ENCODE assay signal across 8 cellular contexts in genomic region chr6:117706946-117707509, GRCh38. TPM values are rescaled to one million over a fixed set of nuclear protein-coding genes. Genes with fewer than 3 reads are reported as not detected.
DNase-seq lines count a peak whose midpoint lies in the region; ATAC-seq and TF ChIP-seq lines count a peak whose summit lies in the region.
"Not testable (repeated sequence)": the region's sequence is repeated elsewhere in the genome, so short reads cannot be mapped to it uniquely, and the experiment has no call there.

No MANE protein-coding gene starts in this region.

- not testable (repeated sequence) for H3K9me3 Mint-ChIP-seq in CD8-positive, alpha-beta T cell; IgD-negative memory B cell; activated naive CD8-positive, alpha-beta T cell (ENCODE audit: low read depth); dendritic cell treated with granulocyte-macrophage colony-stimulating factor and Interleukin-4, amounts not matched to agents 40 ng/mL and 50 ng/mL, for 4 days; stimulated activated naive CD8-positive, alpha-beta T cell treated with anti-CD3 and anti-CD28 coated beads, Interleukin-15, amount 100 ng/mL, for 72 hours

- H3K27ac Mint-ChIP-seq in CD8-positive, alpha-beta T cell, result peak overlapping the region; percentile 29
- peak overlapping the region in 2 of 3 donors; percentile 10 to 24 for H3K27ac Mint-ChIP-seq in IgD-negative memory B cell
- peak overlapping the region; percentile 22 for H3K27ac Mint-ChIP-seq in activated naive CD8-positive, alpha-beta T cell
- H3K27ac Mint-ChIP-seq in dendritic cell treated with granulocyte-macrophage colony-stimulating factor and Interleukin-4, amounts not matched to agents 40 ng/mL and 50 ng/mL, for 4 days, result peak overlapping the region; percentile 68
- peak overlapping the region; percentile 4 to 65 for H3K27ac Mint-ChIP-seq in stimulated activated naive CD8-positive, alpha-beta T cell treated with anti-CD3 and anti-CD28 coated beads, Interleukin-15, amount 100 ng/mL, for 72 hours

- H3K9me3 ChIP-seq in CD8-positive, alpha-beta T cell (ENCODE audit: low read length), result not testable (repeated sequence)

- H3K4me3 Mint-ChIP-seq in CD8-positive, alpha-beta T cell; activated naive CD8-positive, alpha-beta T cell; dendritic cell treated with granulocyte-macrophage colony-stimulating factor and Interleukin-4, amounts not matched to agents 40 ng/mL and 50 ng/mL, for 4 days; stimulated activated naive CD8-positive, alpha-beta T cell treated with anti-CD3 and anti-CD28 coated beads, Interleukin-15, amount 100 ng/mL, for 72 hours: not testable (repeated sequence)
- peak overlapping the region in 1 of 4 donors; percentile 66 for H3K4me3 Mint-ChIP-seq in IgD-negative memory B cell

- not testable (repeated sequence) for H3K27ac ChIP-seq in CD8-positive, alpha-beta T cell (ENCODE audit: low read depth, low read length)

- ATAC-seq in CD8-positive, alpha-beta T cell; stimulated activated naive CD8-positive, alpha-beta T cell treated with anti-CD3 and anti-CD28 coated beads, Interleukin-15, amount 100 ng/mL, for 72 hours: not testable (repeated sequence)
- ATAC-seq in GM18868 (IDR thresholded peaks at IDR 0.05; ENCODE audit: unreplicated experiment), result peak; percentile 46

- TF ChIP-seq CTCF in CD8-positive, alpha-beta T cell (IDR thresholded peaks at IDR 0.05), result not testable (repeated sequence)

- CTCF ChIA-PET in CD8-positive, alpha-beta T cell (lab: Charles Lee), result not testable (repeated sequence)

- H3K4me3 ChIP-seq in CD8-positive, alpha-beta T cell (ENCODE audit: low read depth, low read length), result not testable (repeated sequence)

- H3K4me1 Mint-ChIP-seq in CD8-positive, alpha-beta T cell (ENCODE audit: low read depth); IgD-negative memory B cell; activated naive CD8-positive, alpha-beta T cell (ENCODE audit: low read depth); dendritic cell treated with granulocyte-macrophage colony-stimulating factor and Interleukin-4, amounts not matched to agents 40 ng/mL and 50 ng/mL, for 4 days (ENCODE audit: low read depth); stimulated activated naive CD8-positive, alpha-beta T cell treated with anti-CD3 and anti-CD28 coated beads, Interleukin-15, amount 100 ng/mL, for 72 hours: not testable (repeated sequence)

- not testable (repeated sequence) for H3K27me3 ChIP-seq in CD8-positive, alpha-beta T cell (ENCODE audit: insufficient read depth, low read length)

- H3K36me3 ChIP-seq in CD8-positive, alpha-beta T cell (ENCODE audit: insufficient read depth, low read length), result peaks cover 30% of the 10 kb centered on the region

- H3K4me1 ChIP-seq in CD8-positive, alpha-beta T cell (ENCODE audit: insufficient read depth, low read length), result not testable (repeated sequence)

- DNase-seq in CD8-positive, alpha-beta T cell; stimulated activated naive CD8-positive, alpha-beta T cell treated with anti-CD3 and anti-CD28 coated beads, Interleukin-15, amount 100 ng/mL, for 72 hours: not testable (repeated sequence)
- DNase-seq in NOMO-1 treated with DMSO at 0.1 percent for 48 hours (lab: John Stamatoyannopoulos, UW; ENCODE audit: unreplicated experiment) (peak; percentile 58), UCSD-AML1 (lab: John Stamatoyannopoulos, UW; ENCODE audit: unreplicated experiment) (peak; percentile 7)

- peaks cover 16% of the 10 kb centered on the region for H3K36me3 Mint-ChIP-seq in CD8-positive, alpha-beta T cell
- H3K36me3 Mint-ChIP-seq in IgD-negative memory B cell; activated naive CD8-positive, alpha-beta T cell; dendritic cell treated with granulocyte-macrophage colony-stimulating factor and Interleukin-4, amounts not matched to agents 40 ng/mL and 50 ng/mL, for 4 days (ENCODE audit: low read depth): not testable (repeated sequence)

- not testable (repeated sequence) for H3K27me3 Mint-ChIP-seq in CD8-positive, alpha-beta T cell (ENCODE audit: low read depth); IgD-negative memory B cell; activated naive CD8-positive, alpha-beta T cell; dendritic cell treated with granulocyte-macrophage colony-stimulating factor and Interleukin-4, amounts not matched to agents 40 ng/mL and 50 ng/mL, for 4 days; stimulated activated naive CD8-positive, alpha-beta T cell treated with anti-CD3 and anti-CD28 coated beads, Interleukin-15, amount 100 ng/mL, for 72 hours

- POLR2A ChIA-PET in CD8-positive, alpha-beta T cell (lab: Charles Lee), result not testable (repeated sequence)

- intact Hi-C loops in CD8-positive, alpha-beta T cell (cut with DNase I, micrococcal nuclease), result loop anchor here in 1 of 2 experiments (5.0 kb wide), 1 partner anchor 360 kb away; no protein-coding TSS in a partner anchor
- intact Hi-C loops in dendritic cell treated with granulocyte-macrophage colony-stimulating factor and Interleukin-4, amounts not matched to agents 40 ng/mL and 50 ng/mL, for 4 days (cut with micrococcal nuclease), result not testable (repeated sequence)

RNA-seq across cellular contexts. Expression of gene NUS1, which starts 31.8 kb away (rescaled TPM):
- total RNA-seq in CD8-positive, alpha-beta T cell, result 10 to 100 TPM; 28.3 to 29.0 TPM
- 12.2 TPM for polyA plus RNA-seq in IgD-negative memory B cell

Comparison
In these comparisons a context has a peak if more than half of its experiments do, and no peak if none do; other contexts are left out.
1. H3K27ac Mint-ChIP-seq: peak in every context shown above with its lines; median percentile 68 in dendritic cell treated with granulocyte-macrophage colony-stimulating factor and Interleukin-4, amounts not matched to agents 40 ng/mL and 50 ng/mL, for 4 days; 34 in stimulated activated naive CD8-positive, alpha-beta T cell treated with anti-CD3 and anti-CD28 coated beads, Interleukin-15, amount 100 ng/mL, for 72 hours; 29 in CD8-positive, alpha-beta T cell; 22 in activated naive CD8-positive, alpha-beta T cell; 17 in IgD-negative memory B cell.